ENCODE assay signal across 11 cellular contexts in the genomic region with DNA sequence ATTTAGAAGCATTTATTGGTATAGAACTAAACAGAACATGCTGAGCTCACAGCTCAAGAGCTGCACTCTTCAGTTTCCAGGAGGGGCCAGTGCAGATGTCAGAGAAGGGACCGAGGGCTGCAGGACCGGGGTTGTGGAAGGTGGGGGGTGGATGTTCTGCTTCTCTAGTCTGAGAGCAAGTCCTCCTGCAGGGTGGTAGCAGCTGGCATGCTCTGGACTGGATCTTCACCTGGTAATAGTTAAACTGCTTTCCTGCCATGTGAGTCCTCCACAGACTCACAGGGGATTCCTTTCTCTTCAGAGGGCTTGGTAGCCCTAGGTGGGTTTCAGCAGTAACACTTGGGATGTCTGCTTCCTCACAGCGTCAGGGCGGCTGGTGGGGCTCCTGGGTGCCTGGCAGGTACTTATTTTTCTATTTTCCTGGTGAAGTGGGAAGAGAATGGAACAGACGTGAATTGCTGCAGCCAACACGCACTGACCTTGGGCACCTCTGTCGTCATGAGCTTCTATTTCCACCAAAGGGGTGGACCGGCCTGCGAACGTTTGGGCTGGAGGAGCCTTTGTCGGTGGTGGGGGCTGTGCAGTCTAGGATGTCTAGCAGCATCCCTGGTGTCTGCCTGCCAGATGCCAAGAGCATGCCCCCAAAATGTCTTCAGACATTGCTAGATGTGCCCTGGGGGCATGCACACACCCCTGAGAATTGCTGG. TPM values are rescaled to one million over a fixed set of nuclear protein-coding genes. Genes with fewer than 3 reads are reported as not detected.
DNase-seq lines count a peak whose midpoint lies in the region; ATAC-seq and TF ChIP-seq lines count a peak whose summit lies in the region.
"Had no signal": no experiment of that assay in that cellular context is flagged by ENCODE, and none has a peak within 500 bp of the region (broad histone marks: within the 10 kb centered on the region; RNA-seq: fewer than 3 reads in every experiment).

No MANE protein-coding gene starts in this region.

- H3K4me3 ChIP-seq in iPS-15b (ENCODE audit: low read depth, low read length), result no peak overlapping the region
- peak overlapping the region in 1 of 8 donors; percentile 73 for H3K4me3 ChIP-seq in spleen

- CTCF ChIA-PET in activated naive CD4-positive, alpha-beta T cell treated with anti-CD3 and anti-CD28 coated beads for 36 hours (lab: Charles Lee), result interaction anchor here (0.5 to 1.2 kb wide), 3 partner anchors 14 to 177 kb away, joined by 3 to 7 read pairs (median 5); no protein-coding TSS in a partner anchor
- CTCF ChIA-PET in WTC11 (lab: Charles Lee), result interaction anchor here (1.3 kb wide), 1 partner anchor 15 kb away, joined by 5 read pairs; no protein-coding TSS in a partner anchor

- H3K9me3 Mint-ChIP-seq in activated naive CD4-positive, alpha-beta T cell treated with anti-CD3 and anti-CD28 coated beads for 36 hours, result no peaks in the 10 kb centered on the region
- 0 out of 2 replicates have a peak, but pooled peaks cover under 1% of the 10 kb centered on the region for H3K9me3 Mint-ChIP-seq in WTC11

- peaks cover 5% of the 10 kb centered on the region for H3K36me3 Mint-ChIP-seq in activated naive CD4-positive, alpha-beta T cell treated with anti-CD3 and anti-CD28 coated beads for 36 hours (ENCODE audit: low read depth)
- H3K36me3 Mint-ChIP-seq in WTC11, result no peaks in the 10 kb centered on the region

- H3K9ac ChIP-seq in iPS-15b (ENCODE audit: low read depth, low read length), result peak overlapping the region; percentile 54

- H3K4me3 Mint-ChIP-seq in activated naive CD4-positive, alpha-beta T cell treated with anti-CD3 and anti-CD28 coated beads for 36 hours, result peak overlapping the region; percentile 87
- H3K4me3 Mint-ChIP-seq in WTC11, result peak overlapping the region; percentile 97

- H3K9me3 ChIP-seq in iPS-15b (ENCODE audit: control insufficient read depth, insufficient read depth, low read length) (no peaks in the 10 kb centered on the region), spleen (no peaks in the 10 kb centered on the region)
- H3K9me3 ChIP-seq: lower lobe of right lung had no signal

- no peak for DNase-seq in activated naive CD4-positive, alpha-beta T cell treated with anti-CD3 and anti-CD28 coated beads for 36 hours
- no peak for DNase-seq in activated naive CD4-positive, alpha-beta T cell (lab: John Stamatoyannopoulos, UW)
- no peak for DNase-seq in WTC11 (ENCODE audit: low spot score)
- DNase-seq in spleen, result peak; percentile 65
- no peak for DNase-seq in germinal center (ENCODE audit: low spot score)
- DNase-seq in NCI-H2196 treated with DMSO at 0.1 percent for 48 hours (lab: John Stamatoyannopoulos, UW; ENCODE audit: unreplicated experiment), result no peak
- DNase-seq: AML-193; lower lobe of right lung; stimulated activated CD4-positive, alpha-beta T cell treated with anti-CD3 and anti-CD28 coated beads, Interleukin-12 subunit alpha, Interleukin-12 subunit beta, amount 100 ng/mL, for 4 hours had no signal

- H3K27me3 ChIP-seq in iPS-15b (ENCODE audit: control insufficient read depth, insufficient read depth, low read length) (no peaks in the 10 kb centered on the region), spleen (replicated peaks in 1 of 7) (no peaks in the 10 kb centered on the region)

- peak overlapping the region; percentile 72 for H3K27ac Mint-ChIP-seq in activated naive CD4-positive, alpha-beta T cell treated with anti-CD3 and anti-CD28 coated beads for 36 hours
- peak overlapping the region; percentile 83 for H3K27ac Mint-ChIP-seq in WTC11

- peaks cover 3% of the 10 kb centered on the region for H3K36me3 ChIP-seq in iPS-15b (ENCODE audit: control insufficient read depth, insufficient read depth, low read length)
- H3K36me3 ChIP-seq in spleen, result peaks cover 0 to 27% (median 6%) of the 10 kb centered on the region in 6 donors

- no peak for TF ChIP-seq POLR2A in spleen (IDR thresholded peaks at IDR 0.05)

- H3K27ac ChIP-seq in spleen, result peak overlapping the region in 4 of 8 donors; percentile 8 to 94 (median 46)
- H3K27ac ChIP-seq: lower lobe of right lung had no signal

- peaks cover 2% of the 10 kb centered on the region for H3K4me1 ChIP-seq in iPS-15b (ENCODE audit: control insufficient read depth, insufficient read depth, low read length)
- H3K4me1 ChIP-seq in spleen, result peaks cover 44 to 78% (median 66%) of the 10 kb centered on the region in 6 donors

- POLR2A ChIA-PET in WTC11 (lab: Charles Lee), result no interaction called here

- intact Hi-C loops in activated naive CD4-positive, alpha-beta T cell treated with anti-CD3 and anti-CD28 coated beads for 36 hours (cut with micrococcal nuclease), result loop anchor here (2.0 kb wide), 1 partner anchor 15 kb away; no protein-coding TSS in a partner anchor
- intact Hi-C loops in spleen (cut with DNase I; ENCODE audit: low total_unique reads), result loop anchor here (10.0 kb wide), 1 partner anchor 53 kb away; a partner anchor contains a TSS

- ATAC-seq in WTC11 (no peak), GM21390 (IDR thresholded peaks at IDR 0.05; ENCODE audit: unreplicated experiment) (no peak)
- ATAC-seq: lower lobe of right lung had no signal

- no peaks in the 10 kb centered on the region for H3K27me3 Mint-ChIP-seq in activated naive CD4-positive, alpha-beta T cell treated with anti-CD3 and anti-CD28 coated beads for 36 hours (ENCODE audit: low read depth)
- no peaks in the 10 kb centered on the region for H3K27me3 Mint-ChIP-seq in WTC11 (ENCODE audit: low read depth)

- WGBS in spleen, 5 donors, result 58 to 81% (median 79%) methylated on average over 10 to 11 of the region's 11 CpGs

- TF ChIP-seq CTCF in WTC11 (IDR thresholded peaks at IDR 0.05) (no peak), spleen (IDR thresholded peaks at IDR 0.05 in 8 of 11, conservative IDR thresholded peaks at IDR 0.05 in 3 of 11) (no peak)

- peaks cover 56% of the 10 kb centered on the region for H3K4me1 Mint-ChIP-seq in activated naive CD4-positive, alpha-beta T cell treated with anti-CD3 and anti-CD28 coated beads for 36 hours (ENCODE audit: low read depth)
- peaks cover 49% of the 10 kb centered on the region for H3K4me1 Mint-ChIP-seq in WTC11

TF ChIP-seq in WTC11, 78 proteins besides CTCF, POLR2A, EP300 and RAD21 (continues in another document):
- TF ChIP-seq, protein P1, sequence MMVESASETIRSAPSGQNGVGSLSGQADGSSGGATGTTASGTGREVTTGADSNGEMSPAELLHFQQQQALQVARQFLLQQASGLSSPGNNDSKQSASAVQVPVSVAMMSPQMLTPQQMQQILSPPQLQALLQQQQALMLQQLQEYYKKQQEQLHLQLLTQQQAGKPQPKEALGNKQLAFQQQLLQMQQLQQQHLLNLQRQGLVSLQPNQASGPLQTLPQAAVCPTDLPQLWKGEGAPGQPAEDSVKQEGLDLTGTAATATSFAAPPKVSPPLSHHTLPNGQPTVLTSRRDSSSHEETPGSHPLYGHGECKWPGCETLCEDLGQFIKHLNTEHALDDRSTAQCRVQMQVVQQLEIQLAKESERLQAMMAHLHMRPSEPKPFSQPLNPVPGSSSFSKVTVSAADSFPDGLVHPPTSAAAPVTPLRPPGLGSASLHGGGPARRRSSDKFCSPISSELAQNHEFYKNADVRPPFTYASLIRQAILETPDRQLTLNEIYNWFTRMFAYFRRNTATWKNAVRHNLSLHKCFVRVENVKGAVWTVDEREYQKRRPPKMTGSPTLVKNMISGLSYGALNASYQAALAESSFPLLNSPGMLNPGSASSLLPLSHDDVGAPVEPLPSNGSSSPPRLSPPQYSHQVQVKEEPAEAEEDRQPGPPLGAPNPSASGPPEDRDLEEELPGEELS (CRISPR knock-in tag; IDR thresholded peaks at IDR 0.05), result no peak
- TF ChIP-seq TP53 (CRISPR knock-in tag; IDR thresholded peaks at IDR 0.05), result no peak
- TF ChIP-seq NR2C2 (CRISPR knock-in tag; IDR thresholded peaks at IDR 0.05), result no peak
- TF ChIP-seq ESRRA (CRISPR knock-in tag; IDR thresholded peaks at IDR 0.05; ENCODE audit: borderline replicate concordance), result no peak
- no peak for TF ChIP-seq KAT7 (CRISPR knock-in tag; IDR thresholded peaks at IDR 0.05; ENCODE audit: borderline replicate concordance)
- TF ChIP-seq ZNF416 (CRISPR knock-in tag; IDR thresholded peaks at IDR 0.05), result no peak
- no peak for TF ChIP-seq OVOL2 (CRISPR knock-in tag; IDR thresholded peaks at IDR 0.05; ENCODE audit: borderline replicate concordance)
- no peak for TF ChIP-seq ZNF232 (CRISPR knock-in tag; IDR thresholded peaks at IDR 0.05)
- TF ChIP-seq, protein P2, sequence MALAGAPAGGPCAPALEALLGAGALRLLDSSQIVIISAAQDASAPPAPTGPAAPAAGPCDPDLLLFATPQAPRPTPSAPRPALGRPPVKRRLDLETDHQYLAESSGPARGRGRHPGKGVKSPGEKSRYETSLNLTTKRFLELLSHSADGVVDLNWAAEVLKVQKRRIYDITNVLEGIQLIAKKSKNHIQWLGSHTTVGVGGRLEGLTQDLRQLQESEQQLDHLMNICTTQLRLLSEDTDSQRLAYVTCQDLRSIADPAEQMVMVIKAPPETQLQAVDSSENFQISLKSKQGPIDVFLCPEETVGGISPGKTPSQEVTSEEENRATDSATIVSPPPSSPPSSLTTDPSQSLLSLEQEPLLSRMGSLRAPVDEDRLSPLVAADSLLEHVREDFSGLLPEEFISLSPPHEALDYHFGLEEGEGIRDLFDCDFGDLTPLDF (CRISPR knock-in tag; IDR thresholded peaks at IDR 0.05), result no peak
- TF ChIP-seq GRHL2 (CRISPR knock-in tag; IDR thresholded peaks at IDR 0.05; ENCODE audit: insufficient replicate concordance, severe bottlenecking), result no peak

RNA-seq across cellular contexts. Expression of a gene that starts 2.5 kb away (rescaled TPM):
- 10 to 100 TPM; 25.2 to 29.4 TPM for total RNA-seq in activated naive CD4-positive, alpha-beta T cell treated with anti-CD3 and anti-CD28 coated beads for 36 hours
- total RNA-seq in WTC11 (2021) (66.9 to 86.9 TPM (median 79.8 TPM) in 3 replicates), spleen (100 to 1,000 TPM in 1 of 7 donors, 10 to 100 TPM in 6; 64.3 to 112 (median 85.6) TPM)
- polyA plus RNA-seq in spleen, result 10 to 100 TPM; 46.6 to 76.5 (median 58.8) TPM

RNA-seq across cellular contexts. Expression of a gene that starts 43.2 kb away (rescaled TPM):
- total RNA-seq in activated naive CD4-positive, alpha-beta T cell treated with anti-CD3 and anti-CD28 coated beads for 36 hours, result 100 to 1,000 TPM; 136 to 140 TPM
- total RNA-seq in WTC11 (2021), result 143 to 167 TPM (median 159 TPM) in 3 replicates
- 100 to 1,000 TPM; 162 to 226 (median 196) TPM for total RNA-seq in spleen
- 100 to 1,000 TPM; 101 to 176 (median 123) TPM for polyA plus RNA-seq in spleen

RNA-seq across cellular contexts. Expression of a gene that starts 54.9 kb away (rescaled TPM):
- total RNA-seq in activated naive CD4-positive, alpha-beta T cell treated with anti-CD3 and anti-CD28 coated beads for 36 hours, result 10 to 100 TPM; 20.0 to 24.3 TPM
- 36.9 to 41.5 TPM (median 40.4 TPM) in 3 replicates for total RNA-seq in WTC11 (2021)
- total RNA-seq in spleen, result 10 to 100 TPM; 23.9 to 54.0 (median 37.1) TPM
- polyA plus RNA-seq in spleen, result 10 to 100 TPM in 2 of 3 donors, 1 to 10 TPM in 1; 3.0 to 15.5 (median 10.3) TPM
